ENCODE assay signal across 8 cellular contexts in genomic region chr11:121112498-121113455, GRCh38. TPM values are rescaled to one million over a fixed set of nuclear protein-coding genes. Genes with fewer than 3 reads are reported as not detected.
DNase-seq lines count a peak whose midpoint lies in the region; ATAC-seq lines count a peak whose summit lies in the region.

No MANE protein-coding gene starts in this region.

- H3K14ac ChIP-seq in trophoblast cell (ENCODE audit: low read length) = no peak overlapping the region

- H3K4me1 Mint-ChIP-seq in activated T-helper 17 cell treated with anti-CD3 and anti-CD28 coated beads, Interleukin-2, amount 50 U/mL, for 72 hours = peaks cover 4% of the 10 kb centered on the region

- H3K27me3 Mint-ChIP-seq in activated T-helper 17 cell treated with anti-CD3 and anti-CD28 coated beads, Interleukin-2, amount 50 U/mL, for 72 hours = peaks cover 15% of the 10 kb centered on the region

- no peak overlapping the region for H2AK5ac ChIP-seq in trophoblast cell (ENCODE audit: low read length)

- H3K36me3 Mint-ChIP-seq in activated T-helper 17 cell treated with anti-CD3 and anti-CD28 coated beads, Interleukin-2, amount 50 U/mL, for 72 hours (ENCODE audit: low read depth) = no peaks in the 10 kb centered on the region

- no peak overlapping the region for H3K27ac ChIP-seq in trophoblast cell (ENCODE audit: low read depth, low read length)

- H3K9me3 ChIP-seq in trophoblast cell (ENCODE audit: insufficient read depth, low read depth, low read length) = no peaks in the 10 kb centered on the region

- peak; percentile 51 for DNase-seq in G401 (ENCODE audit: low spot score)
- DNase-seq in NCI-H774 (lab: John Stamatoyannopoulos, UW) = peak; percentile 51
- peak; percentile 52 for DNase-seq in glomerular visceral epithelial cell (ENCODE audit: extremely low spot score)
- peak; percentile 46 to 72 for DNase-seq in trophoblast cell
- no peak for DNase-seq in cortex of kidney (lab: John Stamatoyannopoulos, UW)
- no peak for DNase-seq in NCI-H1048 (lab: John Stamatoyannopoulos, UW)

- no peaks in the 10 kb centered on the region for H3K9me3 Mint-ChIP-seq in activated T-helper 17 cell treated with anti-CD3 and anti-CD28 coated beads, Interleukin-2, amount 50 U/mL, for 72 hours

- no peaks in the 10 kb centered on the region for H3K36me3 ChIP-seq in trophoblast cell (ENCODE audit: control insufficient read depth in 1 of 2, insufficient read depth in 2 of 2, low read length in 2 of 2)

- H3K9ac ChIP-seq in trophoblast cell (ENCODE audit: low read length) = no peak overlapping the region

- H2AFZ ChIP-seq in trophoblast cell (ENCODE audit: insufficient read depth, low read length, poor library complexity) = no peak overlapping the region

- no CpG with 5 or more reads among the region's 32 CpGs for WGBS in trophoblast cell (ENCODE audit: extremely low coverage, insufficient coverage, insufficient read length)

- H3K4me3 Mint-ChIP-seq in activated T-helper 17 cell treated with anti-CD3 and anti-CD28 coated beads, Interleukin-2, amount 50 U/mL, for 72 hours = no peak overlapping the region

- no peak overlapping the region for H2BK120ac ChIP-seq in trophoblast cell (ENCODE audit: insufficient read depth, low read length, poor library complexity)

- H3K79me1 ChIP-seq in trophoblast cell (ENCODE audit: low read length) = no peaks in the 10 kb centered on the region

- H3K4ac ChIP-seq in trophoblast cell (ENCODE audit: low read depth, low read length) = no peak overlapping the region

- H3K4me2 ChIP-seq in trophoblast cell (ENCODE audit: low read length) = no peak overlapping the region

- H4K91ac ChIP-seq in trophoblast cell (ENCODE audit: low read depth, low read length) = no peak overlapping the region

- no peak overlapping the region for H4K8ac ChIP-seq in trophoblast cell (ENCODE audit: low read depth, low read length)

- no peaks in the 10 kb centered on the region for H3K27me3 ChIP-seq in trophoblast cell (ENCODE audit: insufficient read depth, low read length)

- in situ Hi-C loops in G401 (cut with HindIII; ENCODE audit: low sequenced_read_pairs) = no loop called here

- H4K12ac ChIP-seq in trophoblast cell (ENCODE audit: low read depth, low read length) = no peak overlapping the region

- ATAC-seq in HG03442 (IDR thresholded peaks at IDR 0.05; ENCODE audit: unreplicated experiment) = peak; percentile 64
- ATAC-seq in activated T-helper 17 cell treated with anti-CD3 and anti-CD28 coated beads, Interleukin-2, amount 50 U/mL, for 72 hours (replicated peaks) = peak; percentile 59

- no peak overlapping the region for H2BK5ac ChIP-seq in trophoblast cell (ENCODE audit: low read depth, low read length, poor library complexity)

- no peak overlapping the region for H3K4me3 ChIP-seq in trophoblast cell (ENCODE audit: low read depth, low read length)

- H3K27ac Mint-ChIP-seq in activated T-helper 17 cell treated with anti-CD3 and anti-CD28 coated beads, Interleukin-2, amount 50 U/mL, for 72 hours = no peak overlapping the region

- no peaks in the 10 kb centered on the region for H3K79me2 ChIP-seq in trophoblast cell (ENCODE audit: control insufficient read depth, insufficient read depth, low read length, poor library complexity)

- H3K18ac ChIP-seq in trophoblast cell (ENCODE audit: low read length) = no peak overlapping the region

- no peak overlapping the region for H3K23ac ChIP-seq in trophoblast cell (ENCODE audit: low read length)

- no peaks in the 10 kb centered on the region for H3K4me1 ChIP-seq in trophoblast cell (ENCODE audit: control insufficient read depth in 1 of 2, insufficient read depth in 2 of 2, low read length in 2 of 2)

- H2BK12ac ChIP-seq in trophoblast cell (ENCODE audit: low read length) = no peak overlapping the region

RNA-seq across cellular contexts. Expression of gene TECTA, which starts 11.7 kb away (rescaled TPM):
- total RNA-seq in G401 (2014; rRNA removed; shearing (Covaris generic)) = 0.17 and 0.37 TPM in 2 replicates
- total RNA-seq in activated T-helper 17 cell treated with anti-CD3 and anti-CD28 coated beads, Interleukin-2, amount 50 U/mL, for 72 hours = under 1 TPM; 0.24 to 0.32 TPM
- polyA plus RNA-seq in trophoblast cell (2013) = 0.22 and 0.24 TPM in 2 replicates

Comparison
In these comparisons a context has a peak if more than half of its experiments do, and no peak if none do; other contexts are left out.
1. DNase-seq: peak in G401 (single experiment), NCI-H774 (single experiment), glomerular visceral epithelial cell (single experiment) and trophoblast cell (2 of 2); none in cortex of kidney (single experiment) and NCI-H1048 (single experiment).